ENCODE assay signal across 8 cellular contexts in the genomic region with DNA sequence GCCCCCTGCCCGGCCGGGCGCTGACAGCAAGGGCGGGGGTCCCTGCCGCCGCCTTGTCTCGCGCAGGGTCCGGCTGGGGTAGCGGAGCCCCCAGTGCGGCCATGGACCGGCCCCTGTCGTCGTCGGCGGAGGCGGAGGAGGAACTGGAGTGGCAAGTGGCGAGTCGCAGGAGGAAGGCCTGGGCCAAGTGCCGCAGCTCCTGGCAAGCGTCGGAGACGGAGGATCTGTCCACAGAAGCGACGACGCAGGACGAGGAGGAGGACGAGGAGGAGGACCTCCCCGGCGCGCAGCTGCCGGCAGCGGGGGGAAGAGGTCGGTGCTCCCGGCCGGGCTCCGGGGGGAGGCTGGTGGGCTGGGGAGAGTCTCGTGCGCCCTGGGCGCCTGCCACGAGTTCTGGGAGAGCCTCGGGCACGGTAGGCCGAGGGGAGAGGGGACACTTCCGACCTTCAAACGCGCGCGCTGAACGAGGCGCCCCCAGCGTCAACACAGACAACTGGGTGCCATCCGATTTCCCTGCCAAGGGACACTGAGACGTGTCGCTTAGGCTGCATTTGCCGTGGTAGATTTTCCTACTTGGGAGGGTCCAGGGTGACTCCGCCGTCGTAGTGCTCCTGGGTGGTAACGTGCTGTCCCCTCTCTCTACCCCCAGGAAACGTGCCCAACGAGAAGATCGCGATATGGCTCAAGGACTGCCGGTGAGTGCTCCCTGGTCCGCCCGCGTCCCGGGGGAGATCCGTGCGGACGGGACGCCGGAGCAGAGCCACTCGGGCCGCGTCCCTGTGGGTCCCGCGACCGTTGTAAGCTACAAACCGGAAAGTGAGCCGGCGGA. TPM values are rescaled to one million over a fixed set of nuclear protein-coding genes. Genes with fewer than 3 reads are reported as not detected.
DNase-seq lines count a peak whose midpoint lies in the region; ATAC-seq and TF ChIP-seq lines count a peak whose summit lies in the region.

No MANE protein-coding gene starts in this region.

- in situ Hi-C loops in GM18951 (cut with MboI; ENCODE audit: low sequenced_read_pairs, unreplicated experiment), result no loop called here

- peaks cover 8% of the 10 kb centered on the region; the same call in 1 of the 2 replicates for H3K27me3 ChIP-seq in BE2C
- no peaks in the 10 kb centered on the region for H3K27me3 ChIP-seq in duodenal mucosa (ENCODE audit: control insufficient read depth in 1 of 2, insufficient read depth in 2 of 2, low read length in 2 of 2)
- H3K27me3 ChIP-seq in lung (ENCODE audit: control insufficient read depth, insufficient read depth), result no peaks in the 10 kb centered on the region

- H3K36me3 ChIP-seq in BE2C, result no peaks in the 10 kb centered on the region
- H3K36me3 ChIP-seq in duodenal mucosa (ENCODE audit: control insufficient read depth in 1 of 2, insufficient read depth in 2 of 2, low read length in 2 of 2), result peaks cover 0 to 6% of the 10 kb centered on the region in 2 donors
- no peaks in the 10 kb centered on the region for H3K36me3 ChIP-seq in lung (ENCODE audit: control insufficient read depth in 2 of 2, insufficient read depth in 2 of 2, low read length in 2 of 2)

- H3K4me1 ChIP-seq in BE2C, result no peaks in the 10 kb centered on the region
- H3K4me1 ChIP-seq in duodenal mucosa (ENCODE audit: control insufficient read depth in 1 of 2, insufficient read depth in 2 of 2, low read length in 2 of 2), result peaks cover 9 to 16% of the 10 kb centered on the region in 2 donors
- peaks cover 0 to 4% of the 10 kb centered on the region in 2 donors for H3K4me1 ChIP-seq in lung (ENCODE audit: control insufficient read depth in 2 of 2, insufficient read depth in 2 of 2, low read length in 2 of 2)

- H3K9ac ChIP-seq in duodenal mucosa (ENCODE audit: low read depth in 1 of 2, low read length in 2 of 2), result peak overlapping the region; percentile 98

- TF ChIP-seq CTCF in BE2C (IDR thresholded peaks at IDR 0.05; ENCODE audit: low read depth, low read length), result no peak
- TF ChIP-seq CTCF in lung (IDR thresholded peaks at IDR 0.05; ENCODE audit: control extremely low read depth, extremely low read depth), result no peak

- peak; percentile 60 for TF ChIP-seq POLR2A in GM18951 (IDR thresholded peaks at IDR 0.05; ENCODE audit: extremely low read depth, insufficient read depth, insufficient read length)

- WGBS in lung, 2 donors, result 0% methylated on average over 72 to 83 of the region's 83 CpGs

- peak; percentile 54 for DNase-seq in BE2C
- peak; percentile 93 for DNase-seq in NCI-H510A treated with DMSO at 0.1 percent for 48 hours (lab: John Stamatoyannopoulos, UW)
- peak; percentile 40 to 45 for DNase-seq in activated CD4-positive, alpha-beta T cell treated with anti-CD3 and anti-CD28 coated beads, Interleukin-2, amount 50 U/mL, for 4 hours
- peak; percentile 77 for DNase-seq in lung (ENCODE audit: low spot score)
- peak; percentile 36 for DNase-seq in stimulated activated CD8-positive, alpha-beta memory T cell treated with anti-CD3 and anti-CD28 coated beads, Interleukin-12 subunit alpha, Interleukin-12 subunit beta, amount 100 ng/mL, for 4 hours (ENCODE audit: low read depth)

- H3K9me3 ChIP-seq in BE2C (no peaks in the 10 kb centered on the region), duodenal mucosa (ENCODE audit: control insufficient read depth in 1 of 2, low read length in 2 of 2) (no peaks in the 10 kb centered on the region), lung (ENCODE audit: control insufficient read depth in 2 of 2, insufficient read depth in 1 of 2, low read length in 1 of 2) (no peaks in the 10 kb centered on the region)

- H3K27ac ChIP-seq in duodenal mucosa (ENCODE audit: low read depth, low read length) (peak overlapping the region; percentile 98), lung (ENCODE audit: low read depth in 1 of 2, low read length in 1 of 2) (peak overlapping the region; percentile 97 to 99)

- ATAC-seq in HG03159 (IDR thresholded peaks at IDR 0.05; ENCODE audit: unreplicated experiment), result peak; percentile 65
- ATAC-seq in lung (ENCODE audit: insufficient read depth, low FRiP score), result peak; percentile 63

- H3K4me3 ChIP-seq in BE2C (ENCODE audit: low read depth, low read length) (peak overlapping the region; percentile 74), duodenal mucosa (ENCODE audit: low read depth in 1 of 2, low read length in 2 of 2) (peak overlapping the region; percentile 90 to 97), lung (peak overlapping the region; percentile 93)

RNA-seq across cellular contexts. Expression of gene ITPRID2, which starts 0.7 kb away (rescaled TPM):
- 24.0 TPM for polyA plus RNA-seq in BE2C (2012; ENCODE audit: insufficient read depth, insufficient read length, low read depth)
- total RNA-seq in lung, result 100 to 1,000 TPM; 164 to 167 TPM
- 10 to 100 TPM; 59.5 to 60.2 TPM for polyA plus RNA-seq in lung

Comparison
In these comparisons a context has a peak if more than half of its experiments do, and no peak if none do; other contexts are left out.
1. Peak in every context shown above with its lines: DNase-seq, ATAC-seq, H3K4me3 ChIP-seq and H3K27ac ChIP-seq.
2. DNase-seq: peak in every context shown above with its lines; median percentile 93 in NCI-H510A treated with DMSO at 0.1 percent for 48 hours; 77 in lung; 54 in BE2C; 42 in activated CD4-positive, alpha-beta T cell treated with anti-CD3 and anti-CD28 coated beads, Interleukin-2, amount 50 U/mL, for 4 hours; 36 in stimulated activated CD8-positive, alpha-beta memory T cell treated with anti-CD3 and anti-CD28 coated beads, Interleukin-12 subunit alpha, Interleukin-12 subunit beta, amount 100 ng/mL, for 4 hours.